Comparison of ENCODE assay signal across 2 cellular contexts in genomic region chr3:184299488-184300376, GRCh38.
TF ChIP-seq lines count a peak whose summit lies in the region.

No MANE protein-coding gene starts in this region.

TF ChIP-seq in GM23338, 12 proteins besides CTCF, POLR2A, EP300 and RAD21:
- no peak for TF ChIP-seq ZNF114 (CRISPR knock-in tag; IDR thresholded peaks at IDR 0.05)
- TF ChIP-seq JUNB (IDR thresholded peaks at IDR 0.05; ENCODE audit: unreplicated experiment): no peak
- no peak for TF ChIP-seq NANOG (IDR thresholded peaks at IDR 0.05; ENCODE audit: borderline replicate concordance)
- no peak for TF ChIP-seq EZH2phosphoT487 (IDR thresholded peaks at IDR 0.05; ENCODE audit: unreplicated experiment)
- no peak for TF ChIP-seq ZNF331 (CRISPR knock-in tag; IDR thresholded peaks at IDR 0.05; ENCODE audit: low read depth)
- no peak for TF ChIP-seq REST (IDR thresholded peaks at IDR 0.05; ENCODE audit: unreplicated experiment)
- no peak for TF ChIP-seq STAT1 (IDR thresholded peaks at IDR 0.05; ENCODE audit: unreplicated experiment)
- TF ChIP-seq EZH2 (IDR thresholded peaks at IDR 0.05; ENCODE audit: low read depth, unreplicated experiment): no peak
- TF ChIP-seq POLR2AphosphoS5 (IDR thresholded peaks at IDR 0.05; ENCODE audit: low read depth): no peak
- no peak for TF ChIP-seq ZNF462 (CRISPR knock-in tag; IDR thresholded peaks at IDR 0.05)
- TF ChIP-seq CREB1 (CRISPR knock-in tag; IDR thresholded peaks at IDR 0.05; ENCODE audit: low read depth): no peak
- TF ChIP-seq ETS1 (IDR thresholded peaks at IDR 0.05): no peak

TF ChIP-seq in H1, 55 proteins besides CTCF, POLR2A, EP300 and RAD21:
- no peak for TF ChIP-seq MAFK (IDR thresholded peaks at IDR 0.05; ENCODE audit: low read depth, low read length)
- TF ChIP-seq SIN3A (conservative IDR thresholded peaks at IDR 0.05 in 1 of 2, IDR thresholded peaks at IDR 0.05 in 1 of 2; ENCODE audit: low read depth in 1 of 2, low read length in 2 of 2): peak; percentile 64 to 75; a peak in 3 of 4 replicates
- no peak for TF ChIP-seq GABPA (IDR thresholded peaks at IDR 0.05; ENCODE audit: borderline replicate concordance, insufficient read depth, low read length)
- TF ChIP-seq SUZ12 (IDR thresholded peaks at IDR 0.05; ENCODE audit: low read length): no peak
TF ChIP-seq in H1: peak in this region for 1.
